Comparison of ENCODE assay signal across 1 cellular context in the genomic region with DNA sequence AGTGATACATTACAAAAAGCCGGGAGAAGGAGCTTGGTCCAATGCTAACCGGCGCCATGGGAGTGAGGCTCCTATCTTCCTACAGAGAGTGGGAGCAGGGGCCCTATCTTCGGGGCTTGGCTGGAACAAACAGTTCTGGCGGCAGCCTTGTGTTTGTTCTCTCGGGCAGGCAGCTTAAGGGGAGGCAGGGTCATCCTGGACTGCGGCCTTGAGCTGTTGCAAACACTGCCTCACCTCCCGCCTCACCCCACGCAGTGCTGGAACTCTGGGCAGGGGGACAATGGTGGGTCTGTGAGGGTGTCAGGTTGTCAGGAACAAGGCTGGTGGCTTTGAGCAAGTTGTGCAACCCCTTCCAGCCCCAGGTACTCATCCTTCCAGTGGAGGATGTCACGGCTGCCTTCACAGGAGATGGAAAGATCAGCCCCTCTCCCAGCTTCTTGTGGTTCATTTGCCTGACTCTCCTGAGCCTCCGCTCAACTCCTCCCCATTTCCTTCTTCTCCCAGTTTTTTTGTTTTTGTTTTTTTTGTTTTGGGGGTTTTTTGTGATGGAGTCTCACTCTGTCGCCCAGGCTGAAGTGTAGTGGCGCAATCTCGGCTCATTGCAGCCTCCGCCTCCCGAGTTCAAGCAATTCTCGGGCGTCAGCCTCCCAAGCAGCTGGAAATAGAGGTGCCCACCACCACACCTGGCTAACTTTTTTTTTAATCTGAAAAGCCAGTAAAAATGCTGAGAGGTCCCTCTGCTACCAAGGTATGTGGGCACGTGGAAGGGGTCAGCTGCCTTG.
TF ChIP-seq lines count a peak whose summit lies in the region.

No MANE protein-coding gene starts in this region.

TF ChIP-seq in HepG2, 621 proteins besides CTCF, POLR2A, EP300 and RAD21 (continued from another document and continues in another):
- TF ChIP-seq, protein P1, sequence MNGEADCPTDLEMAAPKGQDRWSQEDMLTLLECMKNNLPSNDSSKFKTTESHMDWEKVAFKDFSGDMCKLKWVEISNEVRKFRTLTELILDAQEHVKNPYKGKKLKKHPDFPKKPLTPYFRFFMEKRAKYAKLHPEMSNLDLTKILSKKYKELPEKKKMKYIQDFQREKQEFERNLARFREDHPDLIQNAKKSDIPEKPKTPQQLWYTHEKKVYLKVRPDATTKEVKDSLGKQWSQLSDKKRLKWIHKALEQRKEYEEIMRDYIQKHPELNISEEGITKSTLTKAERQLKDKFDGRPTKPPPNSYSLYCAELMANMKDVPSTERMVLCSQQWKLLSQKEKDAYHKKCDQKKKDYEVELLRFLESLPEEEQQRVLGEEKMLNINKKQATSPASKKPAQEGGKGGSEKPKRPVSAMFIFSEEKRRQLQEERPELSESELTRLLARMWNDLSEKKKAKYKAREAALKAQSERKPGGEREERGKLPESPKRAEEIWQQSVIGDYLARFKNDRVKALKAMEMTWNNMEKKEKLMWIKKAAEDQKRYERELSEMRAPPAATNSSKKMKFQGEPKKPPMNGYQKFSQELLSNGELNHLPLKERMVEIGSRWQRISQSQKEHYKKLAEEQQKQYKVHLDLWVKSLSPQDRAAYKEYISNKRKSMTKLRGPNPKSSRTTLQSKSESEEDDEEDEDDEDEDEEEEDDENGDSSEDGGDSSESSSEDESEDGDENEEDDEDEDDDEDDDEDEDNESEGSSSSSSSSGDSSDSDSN (CRISPR knock-in tag; IDR thresholded peaks at IDR 0.05) = peak; percentile 94
- TF ChIP-seq ZFP37 (CRISPR knock-in tag; IDR thresholded peaks at IDR 0.05; ENCODE audit: borderline replicate concordance) (no peak), SIN3A (IDR thresholded peaks at IDR 0.05; ENCODE audit: borderline replicate concordance, low read depth, low read length) (0 out of 2 replicates have a peak, but pooled peaks have one; percentile 45), SETDB1 (CRISPR knock-in tag; IDR thresholded peaks at IDR 0.05; ENCODE audit: borderline replicate concordance) (no peak), ZNF3 (CRISPR knock-in tag; IDR thresholded peaks at IDR 0.05) (peak; percentile 47; the same call in 1 of the 2 replicates), PCBP2 (optimal IDR thresholded peaks at IDR 0.05; ENCODE audit: low read depth, low read length, poor library complexity, severe bottlenecking) (no peak), DNMT1 (CRISPR knock-in tag; IDR thresholded peaks at IDR 0.05) (no peak), CHD4 (IDR thresholded peaks at IDR 0.05; ENCODE audit: borderline replicate concordance, low read length) (no peak), PHF5A (CRISPR knock-in tag; IDR thresholded peaks at IDR 0.05; ENCODE audit: low read depth, unreplicated experiment) (no peak), ISL2 (CRISPR knock-in tag; IDR thresholded peaks at IDR 0.05) (peak; percentile 84), NR2C2 (CRISPR knock-in tag; IDR thresholded peaks at IDR 0.05; ENCODE audit: borderline replicate concordance) (peak; percentile 72), ETV6 (CRISPR knock-in tag; conservative IDR thresholded peaks at IDR 0.05) (0 out of 2 replicates have a peak, but pooled peaks have one; percentile 54), THAP11 (CRISPR knock-in tag; IDR thresholded peaks at IDR 0.05) (peak; percentile 64; the same call in 1 of the 2 replicates), SAFB2 (CRISPR knock-in tag; IDR thresholded peaks at IDR 0.05; ENCODE audit: borderline replicate concordance, low read depth) (no peak; the same call in 1 of the 2 replicates), ZNF841 (CRISPR knock-in tag; IDR thresholded peaks at IDR 0.05; ENCODE audit: borderline replicate concordance) (no peak), KMT2A (CRISPR knock-in tag; IDR thresholded peaks at IDR 0.05) (peak; percentile 48; the same call in 1 of the 2 replicates), CHCHD3 (CRISPR knock-in tag; IDR thresholded peaks at IDR 0.05) (no peak), NR1H2 (CRISPR knock-in tag; IDR thresholded peaks at IDR 0.05; ENCODE audit: borderline replicate concordance, low read depth) (no peak), SP5 (CRISPR knock-in tag; IDR thresholded peaks at IDR 0.05; ENCODE audit: borderline replicate concordance, low read depth) (peak; percentile 86), ZFY (CRISPR knock-in tag; IDR thresholded peaks at IDR 0.05) (peak; percentile 74; the same call in 1 of the 2 replicates), ZNF816 (CRISPR knock-in tag; IDR thresholded peaks at IDR 0.05; ENCODE audit: borderline replicate concordance) (no peak), SOX13 (IDR thresholded peaks at IDR 0.05) (peak; percentile 84; the same call in 1 of the 2 replicates), SOX13 (CRISPR knock-in tag; conservative IDR thresholded peaks at IDR 0.05 in 1 of 2, IDR thresholded peaks at IDR 0.05 in 1 of 2) (peak in 1 of 2 experiments; percentile 94; a peak in 2 of 4 replicates), ZNF510 (CRISPR knock-in tag; IDR thresholded peaks at IDR 0.05; ENCODE audit: low read depth) (no peak), ZBTB8A (CRISPR knock-in tag; IDR thresholded peaks at IDR 0.05; ENCODE audit: borderline replicate concordance, low read depth) (peak; percentile 67; the same call in 1 of the 2 replicates), TMF1 (CRISPR knock-in tag; IDR thresholded peaks at IDR 0.05; ENCODE audit: low read depth) (peak; percentile 82), ZNF44 (CRISPR knock-in tag; IDR thresholded peaks at IDR 0.05) (no peak), NFE2L1 (CRISPR knock-in tag; IDR thresholded peaks at IDR 0.05; ENCODE audit: borderline replicate concordance) (no peak), ZNF251 (CRISPR knock-in tag; IDR thresholded peaks at IDR 0.05) (no peak), U2AF2 (IDR thresholded peaks at IDR 0.05; ENCODE audit: low read depth, low read length) (no peak; the same call in 1 of the 2 replicates), ZNF124 (CRISPR knock-in tag; IDR thresholded peaks at IDR 0.05) (peak; percentile 53; the same call in 1 of the 2 replicates), MAZ (IDR thresholded peaks at IDR 0.05; ENCODE audit: borderline replicate concordance, low read depth, low read length) (peak; percentile 75), MAZ (CRISPR knock-in tag; IDR thresholded peaks at IDR 0.05; ENCODE audit: low read depth) (no peak; the same call in 1 of the 2 replicates), ZKSCAN1 (IDR thresholded peaks at IDR 0.05; ENCODE audit: low read length) (peak; percentile 43; the same call in 1 of the 2 replicates)
- TF ChIP-seq, protein P2, sequence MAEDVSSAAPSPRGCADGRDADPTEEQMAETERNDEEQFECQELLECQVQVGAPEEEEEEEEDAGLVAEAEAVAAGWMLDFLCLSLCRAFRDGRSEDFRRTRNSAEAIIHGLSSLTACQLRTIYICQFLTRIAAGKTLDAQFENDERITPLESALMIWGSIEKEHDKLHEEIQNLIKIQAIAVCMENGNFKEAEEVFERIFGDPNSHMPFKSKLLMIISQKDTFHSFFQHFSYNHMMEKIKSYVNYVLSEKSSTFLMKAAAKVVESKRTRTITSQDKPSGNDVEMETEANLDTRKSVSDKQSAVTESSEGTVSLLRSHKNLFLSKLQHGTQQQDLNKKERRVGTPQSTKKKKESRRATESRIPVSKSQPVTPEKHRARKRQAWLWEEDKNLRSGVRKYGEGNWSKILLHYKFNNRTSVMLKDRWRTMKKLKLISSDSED (CRISPR knock-in tag; IDR thresholded peaks at IDR 0.05) = no peak
- TF ChIP-seq, protein P3, sequence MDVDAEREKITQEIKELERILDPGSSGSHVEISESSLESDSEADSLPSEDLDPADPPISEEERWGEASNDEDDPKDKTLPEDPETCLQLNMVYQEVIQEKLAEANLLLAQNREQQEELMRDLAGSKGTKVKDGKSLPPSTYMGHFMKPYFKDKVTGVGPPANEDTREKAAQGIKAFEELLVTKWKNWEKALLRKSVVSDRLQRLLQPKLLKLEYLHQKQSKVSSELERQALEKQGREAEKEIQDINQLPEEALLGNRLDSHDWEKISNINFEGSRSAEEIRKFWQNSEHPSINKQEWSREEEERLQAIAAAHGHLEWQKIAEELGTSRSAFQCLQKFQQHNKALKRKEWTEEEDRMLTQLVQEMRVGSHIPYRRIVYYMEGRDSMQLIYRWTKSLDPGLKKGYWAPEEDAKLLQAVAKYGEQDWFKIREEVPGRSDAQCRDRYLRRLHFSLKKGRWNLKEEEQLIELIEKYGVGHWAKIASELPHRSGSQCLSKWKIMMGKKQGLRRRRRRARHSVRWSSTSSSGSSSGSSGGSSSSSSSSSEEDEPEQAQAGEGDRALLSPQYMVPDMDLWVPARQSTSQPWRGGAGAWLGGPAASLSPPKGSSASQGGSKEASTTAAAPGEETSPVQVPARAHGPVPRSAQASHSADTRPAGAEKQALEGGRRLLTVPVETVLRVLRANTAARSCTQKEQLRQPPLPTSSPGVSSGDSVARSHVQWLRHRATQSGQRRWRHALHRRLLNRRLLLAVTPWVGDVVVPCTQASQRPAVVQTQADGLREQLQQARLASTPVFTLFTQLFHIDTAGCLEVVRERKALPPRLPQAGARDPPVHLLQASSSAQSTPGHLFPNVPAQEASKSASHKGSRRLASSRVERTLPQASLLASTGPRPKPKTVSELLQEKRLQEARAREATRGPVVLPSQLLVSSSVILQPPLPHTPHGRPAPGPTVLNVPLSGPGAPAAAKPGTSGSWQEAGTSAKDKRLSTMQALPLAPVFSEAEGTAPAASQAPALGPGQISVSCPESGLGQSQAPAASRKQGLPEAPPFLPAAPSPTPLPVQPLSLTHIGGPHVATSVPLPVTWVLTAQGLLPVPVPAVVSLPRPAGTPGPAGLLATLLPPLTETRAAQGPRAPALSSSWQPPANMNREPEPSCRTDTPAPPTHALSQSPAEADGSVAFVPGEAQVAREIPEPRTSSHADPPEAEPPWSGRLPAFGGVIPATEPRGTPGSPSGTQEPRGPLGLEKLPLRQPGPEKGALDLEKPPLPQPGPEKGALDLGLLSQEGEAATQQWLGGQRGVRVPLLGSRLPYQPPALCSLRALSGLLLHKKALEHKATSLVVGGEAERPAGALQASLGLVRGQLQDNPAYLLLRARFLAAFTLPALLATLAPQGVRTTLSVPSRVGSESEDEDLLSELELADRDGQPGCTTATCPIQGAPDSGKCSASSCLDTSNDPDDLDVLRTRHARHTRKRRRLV (CRISPR knock-in tag; IDR thresholded peaks at IDR 0.05) = no peak
- TF ChIP-seq, protein P4, sequence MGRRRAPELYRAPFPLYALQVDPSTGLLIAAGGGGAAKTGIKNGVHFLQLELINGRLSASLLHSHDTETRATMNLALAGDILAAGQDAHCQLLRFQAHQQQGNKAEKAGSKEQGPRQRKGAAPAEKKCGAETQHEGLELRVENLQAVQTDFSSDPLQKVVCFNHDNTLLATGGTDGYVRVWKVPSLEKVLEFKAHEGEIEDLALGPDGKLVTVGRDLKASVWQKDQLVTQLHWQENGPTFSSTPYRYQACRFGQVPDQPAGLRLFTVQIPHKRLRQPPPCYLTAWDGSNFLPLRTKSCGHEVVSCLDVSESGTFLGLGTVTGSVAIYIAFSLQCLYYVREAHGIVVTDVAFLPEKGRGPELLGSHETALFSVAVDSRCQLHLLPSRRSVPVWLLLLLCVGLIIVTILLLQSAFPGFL (CRISPR knock-in tag; IDR thresholded peaks at IDR 0.05) = no peak
- TF ChIP-seq, protein P5, sequence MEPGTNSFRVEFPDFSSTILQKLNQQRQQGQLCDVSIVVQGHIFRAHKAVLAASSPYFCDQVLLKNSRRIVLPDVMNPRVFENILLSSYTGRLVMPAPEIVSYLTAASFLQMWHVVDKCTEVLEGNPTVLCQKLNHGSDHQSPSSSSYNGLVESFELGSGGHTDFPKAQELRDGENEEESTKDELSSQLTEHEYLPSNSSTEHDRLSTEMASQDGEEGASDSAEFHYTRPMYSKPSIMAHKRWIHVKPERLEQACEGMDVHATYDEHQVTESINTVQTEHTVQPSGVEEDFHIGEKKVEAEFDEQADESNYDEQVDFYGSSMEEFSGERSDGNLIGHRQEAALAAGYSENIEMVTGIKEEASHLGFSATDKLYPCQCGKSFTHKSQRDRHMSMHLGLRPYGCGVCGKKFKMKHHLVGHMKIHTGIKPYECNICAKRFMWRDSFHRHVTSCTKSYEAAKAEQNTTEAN (CRISPR knock-in tag; conservative IDR thresholded peaks at IDR 0.05) = peak; percentile 72
- TF ChIP-seq, protein P6, sequence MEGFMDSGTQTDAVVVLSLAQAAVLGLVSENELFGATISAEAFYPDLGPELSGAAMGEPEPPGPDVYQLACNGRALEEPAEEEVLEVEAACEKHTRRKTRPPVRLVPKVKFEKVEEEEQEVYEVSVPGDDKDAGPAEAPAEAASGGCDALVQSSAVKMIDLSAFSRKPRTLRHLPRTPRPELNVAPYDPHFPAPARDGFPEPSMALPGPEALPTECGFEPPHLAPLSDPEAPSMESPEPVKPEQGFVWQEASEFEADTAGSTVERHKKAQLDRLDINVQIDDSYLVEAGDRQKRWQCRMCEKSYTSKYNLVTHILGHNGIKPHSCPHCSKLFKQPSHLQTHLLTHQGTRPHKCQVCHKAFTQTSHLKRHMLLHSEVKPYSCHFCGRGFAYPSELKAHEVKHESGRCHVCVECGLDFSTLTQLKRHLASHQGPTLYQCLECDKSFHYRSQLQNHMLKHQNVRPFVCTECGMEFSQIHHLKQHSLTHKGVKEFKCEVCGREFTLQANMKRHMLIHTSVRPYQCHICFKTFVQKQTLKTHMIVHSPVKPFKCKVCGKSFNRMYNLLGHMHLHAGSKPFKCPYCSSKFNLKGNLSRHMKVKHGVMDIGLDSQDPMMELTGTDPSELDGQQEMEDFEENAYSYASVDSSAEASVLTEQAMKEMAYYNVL (CRISPR knock-in tag; IDR thresholded peaks at IDR 0.05; ENCODE audit: borderline replicate concordance) = peak; percentile 97
- TF ChIP-seq, protein P7, sequence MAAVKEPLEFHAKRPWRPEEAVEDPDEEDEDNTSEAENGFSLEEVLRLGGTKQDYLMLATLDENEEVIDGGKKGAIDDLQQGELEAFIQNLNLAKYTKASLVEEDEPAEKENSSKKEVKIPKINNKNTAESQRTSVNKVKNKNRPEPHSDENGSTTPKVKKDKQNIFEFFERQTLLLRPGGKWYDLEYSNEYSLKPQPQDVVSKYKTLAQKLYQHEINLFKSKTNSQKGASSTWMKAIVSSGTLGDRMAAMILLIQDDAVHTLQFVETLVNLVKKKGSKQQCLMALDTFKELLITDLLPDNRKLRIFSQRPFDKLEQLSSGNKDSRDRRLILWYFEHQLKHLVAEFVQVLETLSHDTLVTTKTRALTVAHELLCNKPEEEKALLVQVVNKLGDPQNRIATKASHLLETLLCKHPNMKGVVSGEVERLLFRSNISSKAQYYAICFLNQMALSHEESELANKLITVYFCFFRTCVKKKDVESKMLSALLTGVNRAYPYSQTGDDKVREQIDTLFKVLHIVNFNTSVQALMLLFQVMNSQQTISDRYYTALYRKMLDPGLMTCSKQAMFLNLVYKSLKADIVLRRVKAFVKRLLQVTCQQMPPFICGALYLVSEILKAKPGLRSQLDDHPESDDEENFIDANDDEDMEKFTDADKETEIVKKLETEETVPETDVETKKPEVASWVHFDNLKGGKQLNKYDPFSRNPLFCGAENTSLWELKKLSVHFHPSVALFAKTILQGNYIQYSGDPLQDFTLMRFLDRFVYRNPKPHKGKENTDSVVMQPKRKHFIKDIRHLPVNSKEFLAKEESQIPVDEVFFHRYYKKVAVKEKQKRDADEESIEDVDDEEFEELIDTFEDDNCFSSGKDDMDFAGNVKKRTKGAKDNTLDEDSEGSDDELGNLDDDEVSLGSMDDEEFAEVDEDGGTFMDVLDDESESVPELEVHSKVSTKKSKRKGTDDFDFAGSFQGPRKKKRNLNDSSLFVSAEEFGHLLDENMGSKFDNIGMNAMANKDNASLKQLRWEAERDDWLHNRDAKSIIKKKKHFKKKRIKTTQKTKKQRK (IDR thresholded peaks at IDR 0.05; ENCODE audit: low read length) = no peak
- TF ChIP-seq, protein P8, sequence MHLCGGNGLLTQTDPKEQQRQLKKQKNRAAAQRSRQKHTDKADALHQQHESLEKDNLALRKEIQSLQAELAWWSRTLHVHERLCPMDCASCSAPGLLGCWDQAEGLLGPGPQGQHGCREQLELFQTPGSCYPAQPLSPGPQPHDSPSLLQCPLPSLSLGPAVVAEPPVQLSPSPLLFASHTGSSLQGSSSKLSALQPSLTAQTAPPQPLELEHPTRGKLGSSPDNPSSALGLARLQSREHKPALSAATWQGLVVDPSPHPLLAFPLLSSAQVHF (CRISPR knock-in tag; IDR thresholded peaks at IDR 0.05) = no peak
